ENCODE assay signal across 8 cellular contexts in genomic region chrX:51495708-51496488, GRCh38. TPM values are rescaled to one million over a fixed set of nuclear protein-coding genes. Genes with fewer than 3 reads are reported as not detected.
DNase-seq lines count a peak whose midpoint lies in the region; ATAC-seq and TF ChIP-seq lines count a peak whose summit lies in the region.
"Not testable (repeated sequence)": the region's sequence is repeated elsewhere in the genome, so short reads cannot be mapped to it uniquely, and the experiment has no call there.

No MANE protein-coding gene starts in this region.

- H3K27ac ChIP-seq in HEK293 (ENCODE audit: extremely low read depth, low read depth, low read length) (peak overlapping the region; percentile 49; the same call in 1 of the 2 replicates), thoracic aorta (peak overlapping the region in 1 of 2 donors; percentile 26)

- peak; percentile 4 for DNase-seq in DMS 273 (lab: John Stamatoyannopoulos, UW; ENCODE audit: unreplicated experiment)
- DNase-seq in NT2/D1 (ENCODE audit: low read depth, low spot score); omental fat pad (ENCODE audit: low spot score); thoracic aorta (ENCODE audit: low spot score): not testable (repeated sequence)
- peak; percentile 31 to 35 for DNase-seq in activated T-cell treated with anti-CD3 and anti-CD28 coated beads, Interleukin-2, amount 50 U/mL, for 48 hours
- DNase-seq in ecto neural progenitor cell (ENCODE audit: low spot score): peak; percentile 48

- POLR2A ChIA-PET in HEK293 (lab: Yijun Ruan, JAX): not testable (repeated sequence)

- not testable (repeated sequence) for H3K4me1 ChIP-seq in HEK293 (ENCODE audit: control insufficient read depth, insufficient read depth, low read length); NT2/D1 (ENCODE audit: insufficient read depth, insufficient read length); iPS-15b (ENCODE audit: control insufficient read depth, insufficient read depth, low read length); thoracic aorta (ENCODE audit: control insufficient read depth in 1 of 2, low read depth in 2 of 2)

- H3K9me3 ChIP-seq in HEK293 (ENCODE audit: control insufficient read depth, insufficient read depth, low read depth, low read length); NT2/D1 (ENCODE audit: insufficient read depth, low read length); iPS-15b (ENCODE audit: control insufficient read depth, insufficient read depth, low read length); thoracic aorta: not testable (repeated sequence)

- peak; percentile 76 for ATAC-seq in omental fat pad (ENCODE audit: low FRiP score)
- not testable (repeated sequence) for ATAC-seq in thoracic aorta (ENCODE audit: insufficient number of reproducible peaks, low FRiP score, low read depth)

- TF ChIP-seq CTCF in HEK293 (tag by site-specific recombination; IDR thresholded peaks at IDR 0.05); omental fat pad (IDR thresholded peaks at IDR 0.05); thoracic aorta (IDR thresholded peaks at IDR 0.05): not testable (repeated sequence)

- peak overlapping the region; percentile 52 for H3K4me3 ChIP-seq in HEK293 (ENCODE audit: low read depth, low read length)
- H3K4me3 ChIP-seq in NT2/D1 (ENCODE audit: insufficient read length, low read depth): peak overlapping the region; percentile 67
- peak overlapping the region; percentile 83 for H3K4me3 ChIP-seq in iPS-15b (ENCODE audit: low read depth, low read length)
- H3K4me3 ChIP-seq in thoracic aorta: peak overlapping the region; percentile 73

- H3K27me3 ChIP-seq in NT2/D1 (ENCODE audit: insufficient read depth, insufficient read length); iPS-15b (ENCODE audit: control insufficient read depth, insufficient read depth, low read length); thoracic aorta (replicated peaks; ENCODE audit: insufficient read depth): not testable (repeated sequence)

- H3K9ac ChIP-seq in NT2/D1 (ENCODE audit: insufficient read length, low read depth): peak overlapping the region; percentile 74
- H3K9ac ChIP-seq in iPS-15b (ENCODE audit: low read depth, low read length): not testable (repeated sequence)

- H3K36me3 ChIP-seq in HEK293 (ENCODE audit: control insufficient read depth in 2 of 2, insufficient read depth in 1 of 2, low read length in 2 of 2); NT2/D1 (ENCODE audit: insufficient read depth, insufficient read length, low read length); iPS-15b (ENCODE audit: control insufficient read depth, insufficient read depth, low read length); thoracic aorta: not testable (repeated sequence)

- CTCF ChIA-PET in HEK293 (lab: Yijun Ruan, JAX): not testable (repeated sequence)

TF ChIP-seq in HEK293, 187 proteins besides CTCF, POLR2A, EP300 and RAD21:
- TF ChIP-seq ZNF341 (tag by site-specific recombination; IDR thresholded peaks at IDR 0.05; ENCODE audit: low read depth): 0 out of 2 replicates have a peak, but pooled peaks have one; percentile 31

RNA-seq across cellular contexts. Expression of gene NUDT11, which starts 0.5 kb away (rescaled TPM):
- total RNA-seq in omental fat pad (1 to 10 TPM in 3 of 4 donors, under 1 TPM in 1; 0.95 to 5.0 (median 1.9) TPM), thoracic aorta (1 to 10 TPM; 1.8 to 5.0 TPM)
